12 cellular contexts compared by ENCODE assay signal in genomic region chr9:134442087-134442470, GRCh38.
DNase-seq lines count a peak whose midpoint lies in the region; ATAC-seq lines count a peak whose summit lies in the region.
"Had no signal": no experiment of that assay in that cellular context is flagged by ENCODE, and none has a peak within 500 bp of the region (broad histone marks: within the 10 kb centered on the region; RNA-seq: fewer than 3 reads in every experiment).

No MANE protein-coding gene starts in this region.

- peaks cover 13% of the 10 kb centered on the region for H3K27me3 ChIP-seq in skeletal muscle satellite cell (ENCODE audit: control insufficient read depth, insufficient read depth, low read length)

- DNase-seq in DMS 273 (lab: John Stamatoyannopoulos, UW; ENCODE audit: unreplicated experiment) (peak; percentile 45), DMS 273 treated with DMSO at 0.1 percent for 48 hours (lab: John Stamatoyannopoulos, UW) (no peak), left cardiac atrium (no peak), DMS114 treated with DMSO at 0.1 percent for 48 hours (lab: John Stamatoyannopoulos, UW; ENCODE audit: unreplicated experiment) (no peak)
- DNase-seq: activated CD4-positive, CD25-positive, alpha-beta regulatory T cell treated with anti-CD3 and anti-CD28 coated beads, Interleukin-2, amount 50 U/mL, for 72 hours; activated naive CD8-positive, alpha-beta T cell treated with anti-CD3 and anti-CD28 coated beads for 36 hours; NCI-H2171 treated with DMSO at 0.1 percent for 48 hours; small intestine had no signal

- no peak overlapping the region for H3K4me3 ChIP-seq in skeletal muscle satellite cell (ENCODE audit: low read length)

- peaks cover 4% of the 10 kb centered on the region for H3K27me3 Mint-ChIP-seq in activated T-helper 17 cell treated with anti-CD3 and anti-CD28 coated beads, Interleukin-2, amount 50 U/mL, for 72 hours

- no peak for ATAC-seq in activated T-helper 17 cell treated with anti-CD3 and anti-CD28 coated beads, Interleukin-2, amount 50 U/mL, for 72 hours (replicated peaks)
- peak; percentile 1 to 7 for ATAC-seq in left cardiac atrium
- no peak for ATAC-seq in HG03571 (IDR thresholded peaks at IDR 0.05; ENCODE audit: unreplicated experiment)
- ATAC-seq in GM19463 (IDR thresholded peaks at IDR 0.05; ENCODE audit: unreplicated experiment) = no peak

- peak overlapping the region; percentile 32 for H3K27ac Mint-ChIP-seq in activated T-helper 17 cell treated with anti-CD3 and anti-CD28 coated beads, Interleukin-2, amount 50 U/mL, for 72 hours
- H3K27ac Mint-ChIP-seq: activated naive CD8-positive, alpha-beta T cell treated with anti-CD3 and anti-CD28 coated beads for 36 hours had no signal

- peaks cover 10% of the 10 kb centered on the region for H3K36me3 Mint-ChIP-seq in activated T-helper 17 cell treated with anti-CD3 and anti-CD28 coated beads, Interleukin-2, amount 50 U/mL, for 72 hours (ENCODE audit: low read depth)
- H3K36me3 Mint-ChIP-seq: activated naive CD8-positive, alpha-beta T cell treated with anti-CD3 and anti-CD28 coated beads for 36 hours had no signal

- no peaks in the 10 kb centered on the region for H3K4me1 Mint-ChIP-seq in activated T-helper 17 cell treated with anti-CD3 and anti-CD28 coated beads, Interleukin-2, amount 50 U/mL, for 72 hours

- H3K4me2 ChIP-seq in skeletal muscle satellite cell (ENCODE audit: low read length) = peak overlapping the region; percentile 16

- peaks cover 5% of the 10 kb centered on the region for H3K36me3 ChIP-seq in skeletal muscle satellite cell (ENCODE audit: insufficient read depth, low read length)

- H3K9me3 Mint-ChIP-seq in activated T-helper 17 cell treated with anti-CD3 and anti-CD28 coated beads, Interleukin-2, amount 50 U/mL, for 72 hours = no peaks in the 10 kb centered on the region
- H3K9me3 Mint-ChIP-seq: activated naive CD8-positive, alpha-beta T cell treated with anti-CD3 and anti-CD28 coated beads for 36 hours had no signal

- H3K9ac ChIP-seq in skeletal muscle satellite cell (ENCODE audit: low read depth, low read length) = no peak overlapping the region

- H3K9me3 ChIP-seq in skeletal muscle satellite cell (replicated peaks; ENCODE audit: low read length) = no peaks in the 10 kb centered on the region

- intact Hi-C loops in left cardiac atrium (cut with DNase I) = loop anchor here (2.0 kb wide), 2 partner anchors 175 to 271 kb away; no protein-coding TSS in a partner anchor

- H3K4me1 ChIP-seq in skeletal muscle satellite cell (ENCODE audit: control insufficient read depth, insufficient read depth, low read length) = peaks cover 21% of the 10 kb centered on the region

- no peak overlapping the region for H3K4me3 Mint-ChIP-seq in activated T-helper 17 cell treated with anti-CD3 and anti-CD28 coated beads, Interleukin-2, amount 50 U/mL, for 72 hours
- H3K4me3 Mint-ChIP-seq: activated naive CD8-positive, alpha-beta T cell treated with anti-CD3 and anti-CD28 coated beads for 36 hours had no signal

Comparison
In these comparisons a context has a peak if more than half of its experiments do, and no peak if none do; other contexts are left out.
1. ATAC-seq: peak in left cardiac atrium (2 of 2); none in activated T-helper 17 cell treated with anti-CD3 and anti-CD28 coated beads, Interleukin-2, amount 50 U/mL, for 72 hours (single experiment), HG03571 (single experiment) and GM19463 (single experiment).